ENCODE assay signal across 21 cellular contexts in the genomic region with DNA sequence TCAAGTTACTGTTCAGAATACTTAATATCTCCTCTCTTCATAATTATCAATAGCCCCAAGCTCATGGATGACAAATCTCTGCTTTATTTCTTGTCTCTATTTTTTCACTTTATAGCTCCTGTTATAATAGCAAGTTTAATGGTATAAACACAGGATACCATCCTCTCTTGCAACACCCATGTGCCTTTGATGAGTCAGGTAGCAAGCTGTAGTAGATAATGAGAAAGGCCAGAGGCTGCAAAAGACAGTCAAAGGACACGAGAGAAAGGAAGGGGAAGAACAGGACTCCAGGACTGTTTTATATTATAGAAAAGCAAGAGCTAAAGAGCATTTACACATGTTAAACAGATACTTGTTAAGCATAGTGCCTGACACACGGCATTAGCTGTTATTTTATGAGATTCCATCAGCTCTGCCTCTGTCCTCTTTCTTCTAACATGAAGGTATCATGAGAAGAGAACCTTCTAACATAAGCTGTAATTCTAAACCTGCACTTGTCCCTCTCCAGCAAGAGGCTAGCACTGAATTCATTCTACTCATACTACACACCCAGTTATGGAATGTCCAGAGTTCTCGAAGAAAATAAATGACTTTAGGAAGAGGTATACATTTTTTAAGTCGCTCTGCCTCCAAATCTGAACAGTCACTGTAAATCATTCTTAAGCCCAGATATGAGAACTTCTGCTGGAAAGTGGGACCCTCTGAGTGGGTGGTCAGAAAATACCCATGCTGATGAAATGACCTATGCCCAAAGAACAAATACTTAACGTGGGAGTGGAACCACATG. TPM values are rescaled to one million over a fixed set of nuclear protein-coding genes. Genes with fewer than 3 reads are reported as not detected.
DNase-seq lines count a peak whose midpoint lies in the region; ATAC-seq, FAIRE-seq and TF ChIP-seq lines count a peak whose summit lies in the region.
"Had no signal": no experiment of that assay in that cellular context is flagged by ENCODE, and none has a peak within 500 bp of the region (broad histone marks: within the 10 kb centered on the region; RNA-seq: fewer than 3 reads in every experiment).

No MANE protein-coding gene starts in this region.

- H3K36me3 ChIP-seq in bronchial epithelial cell (ENCODE audit: control insufficient read depth, insufficient read depth, low read length): peaks cover 1% of the 10 kb centered on the region
- H3K36me3 ChIP-seq in brain microvascular endothelial cell (replicated peaks): peaks cover 23% of the 10 kb centered on the region
- H3K36me3 ChIP-seq: adrenal gland, neutrophil had no signal

- no peak overlapping the region for H3K27ac ChIP-seq in brain microvascular endothelial cell
- H3K27ac ChIP-seq: adrenal gland, neutrophil had no signal

- H3K27me3 ChIP-seq in bronchial epithelial cell (ENCODE audit: control insufficient read depth, insufficient read depth, low read length) (no peaks in the 10 kb centered on the region), brain microvascular endothelial cell (replicated peaks) (no peaks in the 10 kb centered on the region)
- H3K27me3 ChIP-seq: adrenal gland, neutrophil had no signal

- H3K27ac Mint-ChIP-seq in memory B cell: peak overlapping the region; percentile 68
- H3K27ac Mint-ChIP-seq: immature natural killer cell, mesothelial cell of epicardium had no signal

- H3K36me3 Mint-ChIP-seq in memory B cell: peaks cover 28% of the 10 kb centered on the region

- no peak for ATAC-seq in memory B cell (ENCODE audit: low read depth)
- ATAC-seq: right cardiac atrium had no signal

- no peak for TF ChIP-seq CTCF in bronchial epithelial cell (IDR thresholded peaks at IDR 0.05; ENCODE audit: insufficient read depth, low read length, severe bottlenecking)
- TF ChIP-seq CTCF in brain microvascular endothelial cell (IDR thresholded peaks at IDR 0.05; ENCODE audit: low read depth, low read length, missing control alignments): no peak

- in situ Hi-C loops in brain microvascular endothelial cell (cut with HindIII; ENCODE audit: low pct_ligation_motif_present, low sequenced_read_pairs): no loop called here

- no peak overlapping the region for H3K4me3 Mint-ChIP-seq in memory B cell
- H3K4me3 Mint-ChIP-seq: immature natural killer cell, mesothelial cell of epicardium had no signal

- H3K4me1 Mint-ChIP-seq in memory B cell: no peaks in the 10 kb centered on the region

- no peaks in the 10 kb centered on the region for H3K27me3 Mint-ChIP-seq in memory B cell

- H3K4me3 ChIP-seq in bronchial epithelial cell (ENCODE audit: low read depth, low read length) (no peak overlapping the region), brain microvascular endothelial cell (ENCODE audit: low read depth, low read length) (no peak overlapping the region)
- H3K4me3 ChIP-seq: adrenal gland had no signal

- DNase-seq in EH (ENCODE audit: low read depth): peak; percentile 46
- DNase-seq in M059J (ENCODE audit: low read depth): peak; percentile 63
- peak; percentile 58 for DNase-seq in bronchial epithelial cell (ENCODE audit: low read depth)
- DNase-seq in memory B cell (ENCODE audit: low spot score in 2 of 2): no peak
- DNase-seq in AG20443 (ENCODE audit: low spot score): no peak
- no peak for DNase-seq in NCI-H2227 (lab: John Stamatoyannopoulos, UW; ENCODE audit: unreplicated experiment)
- no peak for DNase-seq in brain microvascular endothelial cell
- no peak for DNase-seq in activated T-cell treated with anti-CD3 and anti-CD28 coated beads, Interleukin-2, amount 50 U/mL, for 1 hour
- DNase-seq: activated CD4-positive, alpha-beta T cell treated with anti-CD3 and anti-CD28 coated beads, Interleukin-2, amount 50 U/mL, for 48 hours; adrenal gland; Caco-2; GOT3; immature natural killer cell; Karpas-422; NCI-H1694; NCI-H446 treated with DMSO at 0.1 percent for 48 hours; right cardiac atrium had no signal

- no peak for FAIRE-seq in bronchial epithelial cell (lab: Jason Lieb, UNC)
- FAIRE-seq: endometrium, G401.6 had no signal

- peaks cover 8% of the 10 kb centered on the region for H3K9me3 Mint-ChIP-seq in memory B cell
- H3K9me3 Mint-ChIP-seq: immature natural killer cell had no signal

RNA-seq across cellular contexts. Expression of a gene that starts 44.9 kb away (rescaled TPM):
- 171 and 207 TPM in 2 replicates for total RNA-seq in M059J (2014; rRNA removed; shearing (Covaris generic))
- 31.4 and 71.1 TPM in 2 replicates for total RNA-seq in bronchial epithelial cell

Comparison
In these comparisons a context has a peak if more than half of its experiments do, and no peak if none do; other contexts are left out.
1. DNase-seq: peak in EH (single experiment), M059J (single experiment) and bronchial epithelial cell (single experiment); none in memory B cell (0 of 2), AG20443 (single experiment), NCI-H2227 (single experiment), brain microvascular endothelial cell (single experiment) and activated T-cell treated with anti-CD3 and anti-CD28 coated beads, Interleukin-2, amount 50 U/mL, for 1 hour (single experiment).